Comparison of ENCODE assay signal across 33 cellular contexts in the genomic region with DNA sequence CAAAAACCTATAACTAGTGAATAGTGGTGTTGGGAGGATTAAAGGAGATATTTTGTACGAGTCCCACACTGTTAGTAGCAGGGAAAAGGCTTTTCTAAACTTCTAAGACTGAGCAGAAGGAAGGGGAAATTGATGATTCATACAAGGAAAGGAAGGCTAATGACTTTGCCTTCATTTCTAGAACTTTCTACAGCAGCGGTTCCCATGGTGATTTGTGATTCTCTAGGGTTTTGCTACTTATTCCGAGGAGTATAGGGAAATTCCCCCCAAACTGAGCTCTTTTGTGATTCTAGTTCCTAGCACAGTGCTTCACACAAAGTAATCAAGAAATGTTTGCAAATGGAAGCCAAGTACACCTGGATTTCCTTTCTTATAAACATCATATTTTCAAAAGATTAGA. TPM values are rescaled to one million over a fixed set of nuclear protein-coding genes. Genes with fewer than 3 reads are reported as not detected.
A peak's percentile ranks its signal among the peaks of the same experiment; 100 is the strongest.
DNase-seq lines count a peak whose midpoint lies in the region; ATAC-seq and TF ChIP-seq lines count a peak whose summit lies in the region.
"Had no signal": no experiment of that assay in that cellular context is flagged by ENCODE, and none has a peak within 500 bp of the region (broad histone marks: within the 10 kb centered on the region; RNA-seq: fewer than 3 reads in every experiment).

No MANE protein-coding gene starts in this region.

- TF ChIP-seq CTCF in GM10248 (IDR thresholded peaks at IDR 0.05; ENCODE audit: control extremely low read depth, extremely low read depth, low read depth, missing control alignments) (no peak), lower lobe of right lung (IDR thresholded peaks at IDR 0.05) (no peak), glutamatergic neuron (IDR thresholded peaks at IDR 0.05; ENCODE audit: partially characterized antibody, unreplicated experiment) (no peak), PC-9 (conservative IDR thresholded peaks at IDR 0.05) (no peak)

- no peak overlapping the region for H3K4me3 ChIP-seq in lower lobe of right lung
- H3K4me3 ChIP-seq in PC-9: no peak overlapping the region
- H3K4me3 ChIP-seq: body of pancreas, GM23248, lung, MG63, mucosa of descending colon had no signal

- no peaks in the 10 kb centered on the region for H4K20me1 ChIP-seq in PC-9 (ENCODE audit: insufficient read depth)

- H3K4me1 ChIP-seq in lower lobe of right lung (no peaks in the 10 kb centered on the region), PC-9 (replicated peaks; ENCODE audit: insufficient read depth) (no peaks in the 10 kb centered on the region)
- H3K4me1 ChIP-seq: body of pancreas had no signal

- ATAC-seq in GM18861 (IDR thresholded peaks at IDR 0.05; ENCODE audit: unreplicated experiment) (peak; percentile 72), HG02610 (IDR thresholded peaks at IDR 0.05; ENCODE audit: unreplicated experiment) (peak; percentile 51), lower lobe of right lung (no peak), left colon (no peak)
- ATAC-seq: activated T-cell treated with anti-CD3 and anti-CD28 coated beads, Interleukin-2, amount 50 U/mL, for 72 hours; body of pancreas; mucosa of descending colon; natural killer cell; SK-N-SH treated with all-trans-retinoic acid at 6 μM for 48 hours had no signal

- H3K27ac ChIP-seq in lower lobe of right lung (no peak overlapping the region), PC-9 (no peak overlapping the region)
- H3K27ac ChIP-seq: body of pancreas, GM23248, HL-60, KMS-11 had no signal

- H3K27me3 ChIP-seq in lower lobe of right lung (ENCODE audit: low read depth) (no peaks in the 10 kb centered on the region), PC-9 (ENCODE audit: insufficient read depth, low read depth) (no peaks in the 10 kb centered on the region)
- H3K27me3 ChIP-seq: body of pancreas, MG63 had no signal

- CTCF ChIA-PET in GM10248 (lab: Yijun Ruan, JAX) (interaction anchor here (1.0 to 1.3 kb wide), 2 partner anchors 9 to 225 kb away, joined by 4 to 5 read pairs; no protein-coding TSS in a partner anchor), PC-9 (lab: Charles Lee) (no interaction called here)

- no peak overlapping the region for H3K4me2 ChIP-seq in PC-9
- H3K4me2 ChIP-seq: KMS-11 had no signal

- H3K9me3 ChIP-seq in lower lobe of right lung: no peaks in the 10 kb centered on the region
- no peaks in the 10 kb centered on the region for H3K9me3 ChIP-seq in PC-9 (ENCODE audit: insufficient read depth, low read depth)
- H3K9me3 ChIP-seq: body of pancreas, MG63, mucosa of descending colon had no signal

- peaks cover 6% of the 10 kb centered on the region for H3K27me3 Mint-ChIP-seq in glutamatergic neuron (ENCODE audit: unreplicated experiment)

- no peaks in the 10 kb centered on the region for H3K9me2 ChIP-seq in PC-9 (ENCODE audit: insufficient read depth)

- BruUV-seq in PC-9 (replicated peaks; lab: Mats Ljungman, UMichigan): no TSS peak

- POLR2A ChIA-PET in GM10248 (lab: Yijun Ruan, JAX): no interaction called here
- POLR2A ChIA-PET in PC-9 (lab: Charles Lee; ENCODE audit: unreplicated experiment): no interaction called here

- H3K79me2 ChIP-seq in PC-9 (ENCODE audit: low read depth): no peaks in the 10 kb centered on the region

- no peak overlapping the region for H3K27ac Mint-ChIP-seq in glutamatergic neuron (ENCODE audit: unreplicated experiment)
- H3K27ac Mint-ChIP-seq: activated T-cell treated with anti-CD3 and anti-CD28 coated beads, Interleukin-2, amount 50 U/mL, for 72 hours; HFFc6; natural killer cell; T-helper 1 cell treated with Interleukin-12 subunit alpha and Interleukin-12 subunit beta and Interleukin-4 antibody, amounts not matched to agents 30 μg/mL and 1 μg/mL, for 36 hours; type B pancreatic cell had no signal

- no peaks in the 10 kb centered on the region for H3F3A ChIP-seq in PC-9 (ENCODE audit: insufficient read depth, low read depth)

- no peak overlapping the region for H3K4me3 Mint-ChIP-seq in glutamatergic neuron (ENCODE audit: unreplicated experiment)
- H3K4me3 Mint-ChIP-seq: activated T-cell treated with anti-CD3 and anti-CD28 coated beads, Interleukin-2, amount 50 U/mL, for 72 hours; HFFc6; natural killer cell; T-helper 1 cell treated with Interleukin-12 subunit alpha and Interleukin-12 subunit beta and Interleukin-4 antibody, amounts not matched to agents 30 μg/mL and 1 μg/mL, for 36 hours; type B pancreatic cell had no signal

- H3K9me3 Mint-ChIP-seq in glutamatergic neuron (ENCODE audit: unreplicated experiment): no peaks in the 10 kb centered on the region
- H3K9me3 Mint-ChIP-seq: activated T-cell treated with anti-CD3 and anti-CD28 coated beads, Interleukin-2, amount 50 U/mL, for 72 hours; HFFc6; natural killer cell; T-helper 1 cell treated with Interleukin-12 subunit alpha and Interleukin-12 subunit beta and Interleukin-4 antibody, amounts not matched to agents 30 μg/mL and 1 μg/mL, for 36 hours; type B pancreatic cell had no signal

- no peaks in the 10 kb centered on the region for H3K36me3 Mint-ChIP-seq in glutamatergic neuron (ENCODE audit: unreplicated experiment)
- H3K36me3 Mint-ChIP-seq: natural killer cell, type B pancreatic cell had no signal

- H3K4me1 Mint-ChIP-seq in glutamatergic neuron (ENCODE audit: low read depth, unreplicated experiment): peaks cover 2% of the 10 kb centered on the region

- DNase-seq in GM10248 (ENCODE audit: extremely low spot score) (peak; percentile 31), kidney tubule cell (ENCODE audit: low spot score) (peak; percentile 30), lower lobe of right lung (no peak), glutamatergic neuron (no peak), left colon (no peak), PC-9 (no peak)
- DNase-seq: activated CD4-positive, alpha-beta T cell treated with anti-CD3 and anti-CD28 coated beads, Interleukin-2, amount 50 U/mL, for 48 hours; activated CD4-positive, CD25-positive, alpha-beta regulatory T cell; activated naive CD4-positive, alpha-beta T cell; activated T-cell treated with anti-CD3 and anti-CD28 coated beads, Interleukin-2, amount 50 U/mL, for 72 hours; body of pancreas; C1 segment of cervical spinal cord; DMS79; foreskin melanocyte; GM23248; HFFc6; MG63; mucosa of descending colon; natural killer cell; NCI-H1417; NCI-H2029 treated with DMSO at 0.1 percent for 48 hours; NCI-H2227 treated with DMSO at 0.1 percent for 48 hours; NCI-H69; stimulated activated CD4-positive, alpha-beta T cell treated with anti-CD3 and anti-CD28 coated beads, Interleukin-15, amount 100 ng/mL, for 24 hours; stimulated activated CD4-positive, alpha-beta T cell treated with anti-CD3 and anti-CD28 coated beads, Interleukin-4, amount 100 ng/mL, for 4 hours had no signal

- intact Hi-C loops in lower lobe of right lung (cut with DNase I) (no loop called here), left colon (cut with DNase I, micrococcal nuclease) (no loop called here), PC-9 (cut with micrococcal nuclease; ENCODE audit: unreplicated experiment) (no loop called here)

- no peaks in the 10 kb centered on the region for H3K36me3 ChIP-seq in lower lobe of right lung
- H3K36me3 ChIP-seq in PC-9 (ENCODE audit: low read depth): no peaks in the 10 kb centered on the region
- H3K36me3 ChIP-seq: MG63 had no signal

- H2AFZ ChIP-seq in PC-9: no peak overlapping the region
- H2AFZ ChIP-seq: GM23248 had no signal

RNA-seq across cellular contexts. Expression of gene PWP1, which starts 23.8 kb away (rescaled TPM):
- total RNA-seq in lower lobe of right lung (24.8 TPM), glutamatergic neuron (ENCODE audit: unreplicated experiment) (42.2 TPM), left colon (10 to 100 TPM; 19.1 to 20.6 TPM), PC-9 (2021) (41.4 and 44.1 TPM in 2 replicates)

Comparison
In these comparisons a context has a peak if more than half of its experiments do, and no peak if none do; other contexts are left out.
1. DNase-seq: peak in GM10248 (single experiment) and kidney tubule cell (single experiment); none in lower lobe of right lung (single experiment), glutamatergic neuron (single experiment), left colon (0 of 2) and PC-9 (0 of 2).
2. ATAC-seq: peak in GM18861 (single experiment) and HG02610 (single experiment); none in lower lobe of right lung (0 of 2) and left colon (single experiment).